In genomic region chrX:37800762-37801161, GRCh38 we compare ENCODE assay signal across 21 cellular contexts. TPM values are rescaled to one million over a fixed set of nuclear protein-coding genes. Genes with fewer than 3 reads are reported as not detected.
A peak's percentile ranks its signal among the peaks of the same experiment; 100 is the strongest.
DNase-seq lines count a peak whose midpoint lies in the region; ATAC-seq, FAIRE-seq and TF ChIP-seq lines count a peak whose summit lies in the region.
"Had no signal": no experiment of that assay in that cellular context is flagged by ENCODE, and none has a peak within 500 bp of the region (broad histone marks: within the 10 kb centered on the region; RNA-seq: fewer than 3 reads in every experiment).

No MANE protein-coding gene starts in this region.

- H3K4me1 ChIP-seq in K562 (replicated peaks in 1 of 2; ENCODE audit: control insufficient read depth in 2 of 2, insufficient read depth in 2 of 2, low read length in 2 of 2) (no peaks in the 10 kb centered on the region), kidney (ENCODE audit: control insufficient read depth in 1 of 2, insufficient read depth in 1 of 2, low read depth in 1 of 2, low read length in 2 of 2) (no peaks in the 10 kb centered on the region)
- H3K4me1 ChIP-seq: Caco-2, SJSA1 had no signal

- no TSS peak for BruUV-seq in K562 (replicated peaks; lab: Mats Ljungman, UMichigan)

- H3K9ac ChIP-seq in K562 (ENCODE audit: insufficient read depth in 1 of 2, low read depth in 2 of 2, low read length in 2 of 2), result no peak overlapping the region; a peak in 1 of 4 replicates
- no peak overlapping the region for H3K9ac ChIP-seq in kidney (ENCODE audit: low read length in 2 of 2)

- no peaks in the 10 kb centered on the region for H3K36me3 ChIP-seq in K562 (ENCODE audit: control insufficient read depth, insufficient read depth, low read length)
- H3K36me3 ChIP-seq in kidney (ENCODE audit: control insufficient read depth in 1 of 2, insufficient read depth in 2 of 2, low read length in 2 of 2), result no peaks in the 10 kb centered on the region
- H3K36me3 ChIP-seq: SJSA1 had no signal

- no peaks in the 10 kb centered on the region for H3K9me1 ChIP-seq in K562 (ENCODE audit: control insufficient read depth, insufficient read depth, low read length)

- no peak overlapping the region for H3K4me3 Mint-ChIP-seq in T-helper 2 cell treated with Interferon-gamma antibody and Interleukin-4, amounts not matched to agents 5 μg/mL and 100 μg/mL, for 36 hours
- H3K4me3 Mint-ChIP-seq: CD4-positive, CD25-positive, alpha-beta regulatory T cell; IgD-negative memory B cell had no signal

- no peak for TF ChIP-seq EP300 in K562 (IDR thresholded peaks at IDR 0.05; ENCODE audit: low read length)

- H3K4me2 ChIP-seq in K562 (ENCODE audit: insufficient read depth, low read length), result no peak overlapping the region

- no peaks in the 10 kb centered on the region for H3K27me3 ChIP-seq in K562 (ENCODE audit: control insufficient read depth in 2 of 2, insufficient read depth in 2 of 2, low read length in 2 of 2)
- H3K27me3 ChIP-seq: SJSA1 had no signal

- H3K79me2 ChIP-seq in K562 (ENCODE audit: control insufficient read depth, insufficient read depth, low read length), result no peaks in the 10 kb centered on the region

- H3K4me3 ChIP-seq in K562 (no peak overlapping the region), kidney (ENCODE audit: low read length in 2 of 2) (no peak overlapping the region)
- H3K4me3 ChIP-seq: SJSA1 had no signal

- H4K20me1 ChIP-seq in K562 (replicated peaks; ENCODE audit: control insufficient read depth, insufficient read depth, low read length), result no peaks in the 10 kb centered on the region

- H3K27me3 Mint-ChIP-seq in T-helper 2 cell treated with Interferon-gamma antibody and Interleukin-4, amounts not matched to agents 5 μg/mL and 100 μg/mL, for 36 hours (ENCODE audit: low read depth), result peaks cover 2% of the 10 kb centered on the region
- H3K27me3 Mint-ChIP-seq: CD4-positive, CD25-positive, alpha-beta regulatory T cell; IgD-negative memory B cell had no signal

- POLR2A ChIA-PET in K562 (lab: Yijun Ruan, JAX), result no interaction called here

- no peak for FAIRE-seq in K562 (lab: Jason Lieb, UNC)
- peak; percentile 3 for FAIRE-seq in kidney (lab: Jason Lieb, UNC)
- FAIRE-seq: A204.1, H54, HTR-8/SVneo had no signal

- H3K9me3 Mint-ChIP-seq in T-helper 2 cell treated with Interferon-gamma antibody and Interleukin-4, amounts not matched to agents 5 μg/mL and 100 μg/mL, for 36 hours, result no peaks in the 10 kb centered on the region
- H3K9me3 Mint-ChIP-seq: IgD-negative memory B cell had no signal

- DNase-seq in Right ventricle myocardium superior (no peak), left ventricle myocardium superior (no peak), K562 (ENCODE audit: extremely low read depth in 1 of 4, low spot score in 3 of 4) (no peak), kidney (no peak), cerebellum (ENCODE audit: low spot score) (no peak), SW480 (ENCODE audit: low spot score) (no peak)
- no peak for DNase-seq in T-helper 2 cell treated with Interferon-gamma antibody and Interleukin-4, amounts not matched to agents 5 μg/mL and 100 μg/mL, for 36 hours (ENCODE audit: low spot score)
- DNase-seq: Caco-2; CD4-positive, CD25-positive, alpha-beta regulatory T cell; DMS153; NCI-H1417 treated with DMSO at 0.1 percent for 48 hours; NCI-H1930; NCI-H2171; NCI-H446; NCI-H69 had no signal

- CTCF ChIA-PET in K562 (lab: Yijun Ruan, JAX; ENCODE audit: low intra/inter-chr PET ratio), result no interaction called here

- no peaks in the 10 kb centered on the region for H3K36me3 Mint-ChIP-seq in T-helper 2 cell treated with Interferon-gamma antibody and Interleukin-4, amounts not matched to agents 5 μg/mL and 100 μg/mL, for 36 hours (ENCODE audit: low read depth)
- H3K36me3 Mint-ChIP-seq: CD4-positive, CD25-positive, alpha-beta regulatory T cell had no signal

- no peaks in the 10 kb centered on the region for H3K9me3 ChIP-seq in K562 (replicated peaks; ENCODE audit: control insufficient read depth, insufficient read depth, low read depth, low read length)
- no peaks in the 10 kb centered on the region for H3K9me3 ChIP-seq in kidney (ENCODE audit: control insufficient read depth in 1 of 2, low read length in 2 of 2)
- H3K9me3 ChIP-seq: Caco-2, SJSA1 had no signal

- intact Hi-C loops in Right ventricle myocardium superior (cut with DNase I) (no loop called here), left ventricle myocardium superior (cut with micrococcal nuclease) (no loop called here), K562 (cut with micrococcal nuclease) (no loop called here), kidney (cut with DNase I) (no loop called here)

- TF ChIP-seq POLR2A in K562 (conservative IDR thresholded peaks at IDR 0.05), result no peak

- no peaks in the 10 kb centered on the region for H3K4me1 Mint-ChIP-seq in T-helper 2 cell treated with Interferon-gamma antibody and Interleukin-4, amounts not matched to agents 5 μg/mL and 100 μg/mL, for 36 hours (ENCODE audit: low read depth)

- in situ Hi-C loops in K562 (cut with MboI), result no loop called here

- no peak overlapping the region for H2AFZ ChIP-seq in K562 (ENCODE audit: low read depth, low read length)

- H3K27ac Mint-ChIP-seq in T-helper 2 cell treated with Interferon-gamma antibody and Interleukin-4, amounts not matched to agents 5 μg/mL and 100 μg/mL, for 36 hours, result no peak overlapping the region

- no peak for TF ChIP-seq RAD21 in K562 (CRISPR knock-in tag; conservative IDR thresholded peaks at IDR 0.05 in 1 of 2, IDR thresholded peaks at IDR 0.05 in 1 of 2)

- H3K27ac ChIP-seq in K562 (ENCODE audit: extremely low read depth, low read depth, low read length), result no peak overlapping the region
- no peak overlapping the region for H3K27ac ChIP-seq in kidney (ENCODE audit: low read depth in 2 of 2, low read length in 2 of 2)
- H3K27ac ChIP-seq: RWPE1, SJSA1 had no signal

- ATAC-seq in Right ventricle myocardium superior (ENCODE audit: poor library complexity) (peak; percentile 48), left ventricle myocardium superior (no peak), K562 (no peak)

- TF ChIP-seq CTCF in K562 (IDR thresholded peaks at IDR 0.05 in 2 of 3, conservative IDR thresholded peaks at IDR 0.05 in 1 of 3; ENCODE audit: insufficient read depth in 2 of 3, low read depth in 1 of 3, low read length in 3 of 3) (no peak), kidney (IDR thresholded peaks at IDR 0.05; ENCODE audit: borderline replicate concordance, extremely low read depth, insufficient read depth) (no peak)

TF ChIP-seq in K562, 482 proteins besides CTCF, POLR2A, EP300 and RAD21 (continues in another document):
- no peak for TF ChIP-seq SNIP1 (IDR thresholded peaks at IDR 0.05; ENCODE audit: low read depth)
- TF ChIP-seq ZNF133 (CRISPR knock-in tag; IDR thresholded peaks at IDR 0.05), result no peak
- TF ChIP-seq SMARCA5 (IDR thresholded peaks at IDR 0.05), result no peak
- TF ChIP-seq COPS2 (conservative IDR thresholded peaks at IDR 0.05), result no peak
- no peak for TF ChIP-seq PHF8 (IDR thresholded peaks at IDR 0.05; ENCODE audit: borderline replicate concordance, low read length)
- no peak for TF ChIP-seq KAT2B (IDR thresholded peaks at IDR 0.05; ENCODE audit: low read depth, low read length)
- TF ChIP-seq RFX1 (IDR thresholded peaks at IDR 0.05), result no peak
- no peak for TF ChIP-seq CBFB (CRISPR knock-in tag; IDR thresholded peaks at IDR 0.05)

RNA-seq across cellular contexts. Expression of gene CYBB, which starts 20.9 kb away (rescaled TPM):
- total RNA-seq in Right ventricle myocardium superior (28.8 TPM), left ventricle myocardium superior (20.4 TPM), K562 (2014; rRNA removed) (0.32 and 0.41 TPM in 2 replicates), K562 (2014; rRNA removed; fragmentation: Illumina TruSeq; extraction: Trizol) (0.87 and 1.3 TPM in 2 replicates), K562 (2015; rRNA removed; fragmentation: Illumina TruSeq; extraction: Trizol) (1.2 and 1.3 TPM in 2 replicates), K562 (2021) (0.87 and 0.91 TPM in 2 replicates), kidney (43.7 TPM), cerebellum (10.3 TPM)
- total RNA-seq in K562 (2011; cell fraction: chromatin; rRNA removed; ENCODE audit: low replicate concordance), result 0.35 and 1.2 TPM in 2 replicates
- total RNA-seq in K562 (2011; cell fraction: nucleolus; rRNA removed), result 0.13 and 0.33 TPM in 2 replicates
- total RNA-seq in K562 (2011; cell fraction: nucleoplasm; rRNA removed), result 0.92 and 1.1 TPM in 2 replicates
- polyA plus RNA-seq in K562 (2011; rRNA removed) (0.73 and 0.74 TPM in 2 replicates), K562 (2014; fragmentation: Illumina TruSeq; extraction: Trizol) (0.48 and 0.89 TPM in 2 replicates), K562 (2014; fragmentation: Nextera tagmentation; extraction: Ambion mirVana) (under 1 TPM; 0.25 to 0.35 TPM), K562 (2014; rRNA removed) (0.45 and 0.63 TPM in 2 replicates), kidney (ENCODE audit: insufficient read depth, low read depth, low replicate concordance) (3.5 TPM)
- 0.16 and 0.49 TPM in 2 replicates for polyA plus RNA-seq in K562 (2011; cell fraction: cytosol; rRNA removed)
- polyA plus RNA-seq in K562 (2011; cell fraction: nucleus; rRNA removed), result 0.92 and 1.4 TPM in 2 replicates
- polyA plus RNA-seq in K562 (2012), result 0.48 and 1.2 TPM in 2 replicates
- polyA minus RNA-seq in K562 (2011; rRNA and poly(A)+ RNA removed), result 0.84 and 1.4 TPM in 2 replicates
- 0.29 TPM in 1 of 2 replicates, not detected in the other for polyA minus RNA-seq in K562 (2011; cell fraction: cytosol; rRNA and poly(A)+ RNA removed)
- 0.54 and 0.89 TPM in 2 replicates for polyA minus RNA-seq in K562 (2011; cell fraction: nucleus; rRNA and poly(A)+ RNA removed)

RNA-seq across cellular contexts. Expression of gene DYNLT3, which starts 46.6 kb away (rescaled TPM):
- total RNA-seq in Right ventricle myocardium superior, result 13.6 TPM
- total RNA-seq in left ventricle myocardium superior, result 14.0 TPM
- total RNA-seq in K562 (2011; cell fraction: chromatin; rRNA removed; ENCODE audit: low replicate concordance), result 1.0 and 1.6 TPM in 2 replicates
- 0.26 and 0.83 TPM in 2 replicates for total RNA-seq in K562 (2011; cell fraction: nucleolus; rRNA removed)
- total RNA-seq in K562 (2011; cell fraction: nucleoplasm; rRNA removed), result 0.81 and 2.2 TPM in 2 replicates
- total RNA-seq in K562 (2014; rRNA removed), result 4.5 and 4.7 TPM in 2 replicates
- 8.4 and 10.2 TPM in 2 replicates for total RNA-seq in K562 (2014; rRNA removed; fragmentation: Illumina TruSeq; extraction: Trizol)
- 6.6 and 8.3 TPM in 2 replicates for total RNA-seq in K562 (2015; rRNA removed; fragmentation: Illumina TruSeq; extraction: Trizol)
- 5.9 and 6.3 TPM in 2 replicates for total RNA-seq in K562 (2021)
- polyA plus RNA-seq in K562 (2011; rRNA removed), result 5.4 TPM in 2 replicates
- polyA plus RNA-seq in K562 (2011; cell fraction: cytosol; rRNA removed), result 0.75 and 3.2 TPM in 2 replicates
- polyA plus RNA-seq in K562 (2011; cell fraction: nucleus; rRNA removed), result 1.4 and 3.2 TPM in 2 replicates
- 6.8 and 10.8 TPM in 2 replicates for polyA plus RNA-seq in K562 (2012)
- polyA plus RNA-seq in K562 (2014; fragmentation: Illumina TruSeq; extraction: Trizol), result 7.4 and 8.4 TPM in 2 replicates
- 10 to 100 TPM; 15.5 to 17.5 TPM for polyA plus RNA-seq in K562 (2014; fragmentation: Nextera tagmentation; extraction: Ambion mirVana)
- polyA plus RNA-seq in K562 (2014; rRNA removed), result 6.1 and 6.7 TPM in 2 replicates
- 4.4 and 5.1 TPM in 2 replicates for polyA minus RNA-seq in K562 (2011; rRNA and poly(A)+ RNA removed)
- 1.5 and 2.6 TPM in 2 replicates for polyA minus RNA-seq in K562 (2011; cell fraction: cytosol; rRNA and poly(A)+ RNA removed)
- 0.94 and 3.0 TPM in 2 replicates for polyA minus RNA-seq in K562 (2011; cell fraction: nucleus; rRNA and poly(A)+ RNA removed)
- 30.7 TPM for total RNA-seq in kidney
- 40.5 TPM for polyA plus RNA-seq in kidney (ENCODE audit: insufficient read depth, low read depth, low replicate concordance)
- 22.5 TPM for total RNA-seq in cerebellum
